In the genomic region with DNA sequence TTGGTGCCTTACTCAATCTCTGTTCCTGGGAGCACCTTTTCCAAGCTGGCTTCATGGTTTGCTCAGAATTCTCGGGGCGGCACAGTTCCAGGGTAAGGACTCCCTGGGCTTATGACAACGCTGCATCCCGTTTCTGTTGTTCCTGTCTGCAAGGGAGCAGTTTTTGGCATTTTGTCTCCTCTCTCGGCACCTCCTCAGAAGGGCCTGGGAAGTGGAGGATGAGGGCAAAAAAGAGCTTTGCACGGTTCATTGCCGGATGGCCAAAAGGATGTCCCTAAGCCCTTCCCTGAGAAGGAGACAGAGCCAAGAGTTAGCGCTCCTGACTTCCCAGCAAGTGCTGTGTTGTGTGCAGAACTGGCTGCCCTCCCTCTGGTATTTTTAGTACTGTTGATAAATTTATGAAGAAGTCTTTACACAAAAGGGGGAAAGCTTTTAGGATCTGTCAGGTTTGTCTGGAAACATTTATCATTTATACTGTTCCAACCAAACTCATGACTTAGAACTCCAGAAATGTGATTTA, we compare ENCODE assay signal across 12 cellular contexts. TPM values are rescaled to one million over a fixed set of nuclear protein-coding genes. Genes with fewer than 3 reads are reported as not detected.
DNase-seq lines count a peak whose midpoint lies in the region; ATAC-seq and TF ChIP-seq lines count a peak whose summit lies in the region.
"Had no signal": no experiment of that assay in that cellular context is flagged by ENCODE, and none has a peak within 500 bp of the region (broad histone marks: within the 10 kb centered on the region; RNA-seq: fewer than 3 reads in every experiment).

No MANE protein-coding gene starts in this region.

- peak overlapping the region; percentile 59 for H3K27ac ChIP-seq in brain microvascular endothelial cell
- H3K27ac ChIP-seq in right atrium auricular region: peak overlapping the region; percentile 67 to 71
- peak overlapping the region; percentile 66 for H3K27ac ChIP-seq in substantia nigra (ENCODE audit: low read depth, low read length, poor library complexity, severe bottlenecking)
- H3K27ac ChIP-seq: WERI-Rb-1 had no signal

- H3K27me3 ChIP-seq in brain microvascular endothelial cell (replicated peaks) (no peaks in the 10 kb centered on the region), right atrium auricular region (no peaks in the 10 kb centered on the region)

- H3K4me1 ChIP-seq in right atrium auricular region: peaks cover 0 to 27% of the 10 kb centered on the region in 2 donors

- H3K4me3 ChIP-seq in brain microvascular endothelial cell (ENCODE audit: low read depth, low read length): no peak overlapping the region
- H3K4me3 ChIP-seq in right atrium auricular region: no peak overlapping the region

- H3K9me3 ChIP-seq in right atrium auricular region: no peaks in the 10 kb centered on the region

- no peak for ATAC-seq in GM18520 (IDR thresholded peaks at IDR 0.05; ENCODE audit: unreplicated experiment)
- ATAC-seq in GM21515 (IDR thresholded peaks at IDR 0.05; ENCODE audit: unreplicated experiment): no peak

- DNase-seq in GM04504 (ENCODE audit: low read depth) (peak; percentile 76), brain microvascular endothelial cell (no peak), right atrium auricular region (ENCODE audit: low spot score) (no peak), substantia nigra (lab: John Stamatoyannopoulos, UW) (no peak)
- DNase-seq in activated CD8-positive, alpha-beta memory T cell treated with anti-CD3 and anti-CD28 coated beads, Interleukin-2, amount 50 U/mL, for 48 hours: no peak
- DNase-seq in stimulated activated CD4-positive, alpha-beta T cell treated with anti-CD3 and anti-CD28 coated beads, Interleukin-15, amount 100 ng/mL, for 24 hours: no peak
- DNase-seq: activated T-cell treated with anti-CD3 and anti-CD28 coated beads, Interleukin-2, amount 50 U/mL, for 48 hours; CD8-positive, alpha-beta memory T cell; NCI-H345; WERI-Rb-1 had no signal

- no peaks in the 10 kb centered on the region for H3K36me3 ChIP-seq in brain microvascular endothelial cell (replicated peaks)
- no peaks in the 10 kb centered on the region for H3K36me3 ChIP-seq in right atrium auricular region
- H3K36me3 ChIP-seq: WERI-Rb-1 had no signal

- in situ Hi-C loops in brain microvascular endothelial cell (cut with HindIII; ENCODE audit: low pct_ligation_motif_present, low sequenced_read_pairs): no loop called here

- TF ChIP-seq CTCF in brain microvascular endothelial cell (IDR thresholded peaks at IDR 0.05; ENCODE audit: low read depth, low read length, missing control alignments): no peak
- TF ChIP-seq CTCF in right atrium auricular region (IDR thresholded peaks at IDR 0.05): no peak

RNA-seq across cellular contexts. Expression of a gene that starts 13.4 kb away (rescaled TPM):
- 1 to 10 TPM; 6.0 to 8.3 TPM for total RNA-seq in right atrium auricular region

RNA-seq across cellular contexts. Expression of a gene that starts 36.3 kb away (rescaled TPM):
- total RNA-seq in right atrium auricular region: 10 to 100 TPM; 75.5 to 90.1 TPM
